ENCODE assay signal across 13 cellular contexts in genomic region chr1:17109897-17110554, GRCh38. TPM values are rescaled to one million over a fixed set of nuclear protein-coding genes. Genes with fewer than 3 reads are reported as not detected.
DNase-seq lines count a peak whose midpoint lies in the region; ATAC-seq and TF ChIP-seq lines count a peak whose summit lies in the region.
"Had no signal": no experiment of that assay in that cellular context is flagged by ENCODE, and none has a peak within 500 bp of the region (broad histone marks: within the 10 kb centered on the region; RNA-seq: fewer than 3 reads in every experiment).

No MANE protein-coding gene starts in this region.

- DNase-seq in Ammon's horn (ENCODE audit: low spot score): peak; percentile 94
- peak; percentile 17 for DNase-seq in NCI-H2029 treated with DMSO at 0.1 percent for 48 hours (lab: John Stamatoyannopoulos, UW)
- peak in 9 of 10 donors; percentile 58 to 88 (median 81) for DNase-seq in dorsolateral prefrontal cortex
- no peak for DNase-seq in nephron progenitor cell
- no peak for DNase-seq in glomerular visceral epithelial cell (ENCODE audit: extremely low spot score)
- DNase-seq in iPS-NIHi11 (ENCODE audit: low spot score): no peak
- DNase-seq in GF-D8 (lab: John Stamatoyannopoulos, UW): no peak
- DNase-seq: activated B cell treated with CpG ODN at 0.5 μM for 24 hours; left lung; OCI-M1; stimulated activated naive CD4-positive, alpha-beta T cell treated with Interleukin-2 at 50 U/mL for 16 hours had no signal

- H3K27ac Mint-ChIP-seq in nephron progenitor cell: peak overlapping the region; percentile 68
- H3K27ac Mint-ChIP-seq: activated B cell treated with CpG ODN at 0.5 μM for 24 hours; activated naive CD8-positive, alpha-beta T cell had no signal

- H3K27me3 Mint-ChIP-seq in nephron progenitor cell (ENCODE audit: low read depth, poor library complexity): peaks cover 17% of the 10 kb centered on the region
- H3K27me3 Mint-ChIP-seq: activated naive CD8-positive, alpha-beta T cell had no signal

- peak overlapping the region; percentile 41 to 99 (median 93) for H3K27ac ChIP-seq in dorsolateral prefrontal cortex
- H3K27ac ChIP-seq: left lung had no signal

- H3K27me3 ChIP-seq in dorsolateral prefrontal cortex: no peaks in the 10 kb centered on the region

- H3K9me3 Mint-ChIP-seq in nephron progenitor cell: no peaks in the 10 kb centered on the region
- H3K9me3 Mint-ChIP-seq: activated B cell treated with CpG ODN at 0.5 μM for 24 hours had no signal

- peak in 5 of 56 donors; percentile 7 to 22 (median 11) for TF ChIP-seq CTCF in dorsolateral prefrontal cortex (IDR thresholded peaks at IDR 0.05 in 54 of 56, conservative IDR thresholded peaks at IDR 0.05 in 2 of 56; ENCODE audit: low read depth in 1 of 56, partially characterized antibody in 56 of 56)
- TF ChIP-seq CTCF in nephron progenitor cell (IDR thresholded peaks at IDR 0.05): no peak

- H3K4me3 ChIP-seq in dorsolateral prefrontal cortex: peak overlapping the region in 12 of 59 donors; percentile 2 to 17 (median 8)
- H3K4me3 ChIP-seq: left lung had no signal

- no peak overlapping the region for H3K4me3 Mint-ChIP-seq in nephron progenitor cell
- H3K4me3 Mint-ChIP-seq: activated B cell treated with CpG ODN at 0.5 μM for 24 hours; activated naive CD8-positive, alpha-beta T cell had no signal

- H3K4me1 Mint-ChIP-seq in nephron progenitor cell: peaks cover 82% of the 10 kb centered on the region
- H3K4me1 Mint-ChIP-seq: activated B cell treated with CpG ODN at 0.5 μM for 24 hours had no signal

- intact Hi-C loops in dorsolateral prefrontal cortex (cut with DNase I): loop anchor here in 1 of 2 donors (2.0 kb wide), 1 partner anchor 21 kb away; no protein-coding TSS in a partner anchor

- no peaks in the 10 kb centered on the region for H3K36me3 Mint-ChIP-seq in nephron progenitor cell (ENCODE audit: low read depth)
- H3K36me3 Mint-ChIP-seq: activated naive CD8-positive, alpha-beta T cell had no signal

- ATAC-seq in GM21576 (IDR thresholded peaks at IDR 0.05; ENCODE audit: unreplicated experiment): no peak
- ATAC-seq: left lung had no signal

RNA-seq across cellular contexts. Expression of gene PADI2, which starts 9.2 kb away (rescaled TPM):
- total RNA-seq in dorsolateral prefrontal cortex: 100 to 1,000 TPM in 75 of 120 experiments, 10 to 100 TPM in 45; 50.7 to 418 (median 112) TPM

RNA-seq across cellular contexts. Expression of gene SDHB, which starts 56.2 kb away (rescaled TPM):
- total RNA-seq in dorsolateral prefrontal cortex: 100 to 1,000 TPM in 9 of 120 experiments, 10 to 100 TPM in 111; 48.8 to 115 (median 83.6) TPM

Comparison
In these comparisons a context has a peak if more than half of its experiments do, and no peak if none do; other contexts are left out.
1. DNase-seq: peak in Ammon's horn (single experiment), NCI-H2029 treated with DMSO at 0.1 percent for 48 hours (single experiment) and dorsolateral prefrontal cortex (9 of 10); none in nephron progenitor cell (single experiment), glomerular visceral epithelial cell (single experiment), iPS-NIHi11 (single experiment) and GF-D8 (single experiment).